ENCODE assay signal across 2 cellular contexts in the genomic region with DNA sequence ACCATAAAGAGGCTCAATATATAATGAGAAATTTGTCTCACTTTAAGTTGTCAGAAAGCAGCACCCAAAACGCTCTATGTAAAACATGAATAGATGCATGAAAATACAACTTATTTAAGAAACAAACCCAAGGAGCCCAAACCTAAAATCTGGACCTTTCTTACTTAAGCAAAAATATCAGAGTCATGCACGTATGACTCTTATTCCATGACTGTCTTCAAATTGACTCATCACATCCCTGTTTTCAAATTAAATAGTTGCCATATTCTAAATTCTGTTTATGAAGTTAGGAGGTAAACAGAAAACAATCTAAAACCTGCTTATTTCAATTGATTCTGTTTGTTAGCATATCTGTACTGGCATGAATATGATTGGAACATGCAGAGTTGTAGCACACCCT.
TF ChIP-seq lines count a peak whose summit lies in the region.

No MANE protein-coding gene starts in this region.

TF ChIP-seq in liver, 16 proteins besides CTCF, POLR2A, EP300 and RAD21:
- TF ChIP-seq NR2F2 (IDR thresholded peaks at IDR 0.05) (no peak), FOXA2 (IDR thresholded peaks at IDR 0.05) (no peak), TAF1 (conservative IDR thresholded peaks at IDR 0.05) (no peak), HNF4G (IDR thresholded peaks at IDR 0.05) (no peak), YY1 (IDR thresholded peaks at IDR 0.05) (no peak), JUND (IDR thresholded peaks at IDR 0.05) (no peak), FOXA1 (IDR thresholded peaks at IDR 0.05) (no peak), RXRA (IDR thresholded peaks at IDR 0.05) (no peak), EGR1 (IDR thresholded peaks at IDR 0.05; ENCODE audit: low read depth in 2 of 2) (no peak), HNF4A (conservative IDR thresholded peaks at IDR 0.05) (no peak)
- TF ChIP-seq, protein P1, sequence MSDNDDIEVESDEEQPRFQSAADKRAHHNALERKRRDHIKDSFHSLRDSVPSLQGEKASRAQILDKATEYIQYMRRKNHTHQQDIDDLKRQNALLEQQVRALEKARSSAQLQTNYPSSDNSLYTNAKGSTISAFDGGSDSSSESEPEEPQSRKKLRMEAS (IDR thresholded peaks at IDR 0.05) = no peak
- TF ChIP-seq, protein P2, sequence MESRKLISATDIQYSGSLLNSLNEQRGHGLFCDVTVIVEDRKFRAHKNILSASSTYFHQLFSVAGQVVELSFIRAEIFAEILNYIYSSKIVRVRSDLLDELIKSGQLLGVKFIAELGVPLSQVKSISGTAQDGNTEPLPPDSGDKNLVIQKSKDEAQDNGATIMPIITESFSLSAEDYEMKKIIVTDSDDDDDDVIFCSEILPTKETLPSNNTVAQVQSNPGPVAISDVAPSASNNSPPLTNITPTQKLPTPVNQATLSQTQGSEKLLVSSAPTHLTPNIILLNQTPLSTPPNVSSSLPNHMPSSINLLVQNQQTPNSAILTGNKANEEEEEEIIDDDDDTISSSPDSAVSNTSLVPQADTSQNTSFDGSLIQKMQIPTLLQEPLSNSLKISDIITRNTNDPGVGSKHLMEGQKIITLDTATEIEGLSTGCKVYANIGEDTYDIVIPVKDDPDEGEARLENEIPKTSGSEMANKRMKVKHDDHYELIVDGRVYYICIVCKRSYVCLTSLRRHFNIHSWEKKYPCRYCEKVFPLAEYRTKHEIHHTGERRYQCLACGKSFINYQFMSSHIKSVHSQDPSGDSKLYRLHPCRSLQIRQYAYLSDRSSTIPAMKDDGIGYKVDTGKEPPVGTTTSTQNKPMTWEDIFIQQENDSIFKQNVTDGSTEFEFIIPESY (IDR thresholded peaks at IDR 0.05) = no peak
- TF ChIP-seq, protein P3, sequence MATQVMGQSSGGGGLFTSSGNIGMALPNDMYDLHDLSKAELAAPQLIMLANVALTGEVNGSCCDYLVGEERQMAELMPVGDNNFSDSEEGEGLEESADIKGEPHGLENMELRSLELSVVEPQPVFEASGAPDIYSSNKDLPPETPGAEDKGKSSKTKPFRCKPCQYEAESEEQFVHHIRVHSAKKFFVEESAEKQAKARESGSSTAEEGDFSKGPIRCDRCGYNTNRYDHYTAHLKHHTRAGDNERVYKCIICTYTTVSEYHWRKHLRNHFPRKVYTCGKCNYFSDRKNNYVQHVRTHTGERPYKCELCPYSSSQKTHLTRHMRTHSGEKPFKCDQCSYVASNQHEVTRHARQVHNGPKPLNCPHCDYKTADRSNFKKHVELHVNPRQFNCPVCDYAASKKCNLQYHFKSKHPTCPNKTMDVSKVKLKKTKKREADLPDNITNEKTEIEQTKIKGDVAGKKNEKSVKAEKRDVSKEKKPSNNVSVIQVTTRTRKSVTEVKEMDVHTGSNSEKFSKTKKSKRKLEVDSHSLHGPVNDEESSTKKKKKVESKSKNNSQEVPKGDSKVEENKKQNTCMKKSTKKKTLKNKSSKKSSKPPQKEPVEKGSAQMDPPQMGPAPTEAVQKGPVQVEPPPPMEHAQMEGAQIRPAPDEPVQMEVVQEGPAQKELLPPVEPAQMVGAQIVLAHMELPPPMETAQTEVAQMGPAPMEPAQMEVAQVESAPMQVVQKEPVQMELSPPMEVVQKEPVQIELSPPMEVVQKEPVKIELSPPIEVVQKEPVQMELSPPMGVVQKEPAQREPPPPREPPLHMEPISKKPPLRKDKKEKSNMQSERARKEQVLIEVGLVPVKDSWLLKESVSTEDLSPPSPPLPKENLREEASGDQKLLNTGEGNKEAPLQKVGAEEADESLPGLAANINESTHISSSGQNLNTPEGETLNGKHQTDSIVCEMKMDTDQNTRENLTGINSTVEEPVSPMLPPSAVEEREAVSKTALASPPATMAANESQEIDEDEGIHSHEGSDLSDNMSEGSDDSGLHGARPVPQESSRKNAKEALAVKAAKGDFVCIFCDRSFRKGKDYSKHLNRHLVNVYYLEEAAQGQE (IDR thresholded peaks at IDR 0.05) = no peak
- TF ChIP-seq, protein P4, sequence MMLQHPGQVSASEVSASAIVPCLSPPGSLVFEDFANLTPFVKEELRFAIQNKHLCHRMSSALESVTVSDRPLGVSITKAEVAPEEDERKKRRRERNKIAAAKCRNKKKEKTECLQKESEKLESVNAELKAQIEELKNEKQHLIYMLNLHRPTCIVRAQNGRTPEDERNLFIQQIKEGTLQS (IDR thresholded peaks at IDR 0.05) = no peak

TF ChIP-seq in HepG2, 621 proteins besides CTCF, POLR2A, EP300 and RAD21:
- no peak for TF ChIP-seq MXD4 (CRISPR knock-in tag; IDR thresholded peaks at IDR 0.05)
- no peak for TF ChIP-seq SOX6 (IDR thresholded peaks at IDR 0.05)
- TF ChIP-seq SOX6 (CRISPR knock-in tag; IDR thresholded peaks at IDR 0.05) = no peak
- TF ChIP-seq, protein P5, sequence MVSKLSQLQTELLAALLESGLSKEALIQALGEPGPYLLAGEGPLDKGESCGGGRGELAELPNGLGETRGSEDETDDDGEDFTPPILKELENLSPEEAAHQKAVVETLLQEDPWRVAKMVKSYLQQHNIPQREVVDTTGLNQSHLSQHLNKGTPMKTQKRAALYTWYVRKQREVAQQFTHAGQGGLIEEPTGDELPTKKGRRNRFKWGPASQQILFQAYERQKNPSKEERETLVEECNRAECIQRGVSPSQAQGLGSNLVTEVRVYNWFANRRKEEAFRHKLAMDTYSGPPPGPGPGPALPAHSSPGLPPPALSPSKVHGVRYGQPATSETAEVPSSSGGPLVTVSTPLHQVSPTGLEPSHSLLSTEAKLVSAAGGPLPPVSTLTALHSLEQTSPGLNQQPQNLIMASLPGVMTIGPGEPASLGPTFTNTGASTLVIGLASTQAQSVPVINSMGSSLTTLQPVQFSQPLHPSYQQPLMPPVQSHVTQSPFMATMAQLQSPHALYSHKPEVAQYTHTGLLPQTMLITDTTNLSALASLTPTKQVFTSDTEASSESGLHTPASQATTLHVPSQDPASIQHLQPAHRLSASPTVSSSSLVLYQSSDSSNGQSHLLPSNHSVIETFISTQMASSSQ (IDR thresholded peaks at IDR 0.05; ENCODE audit: low read depth) = no peak
- TF ChIP-seq, protein P5 (CRISPR knock-in tag; IDR thresholded peaks at IDR 0.05; ENCODE audit: borderline replicate concordance) = no peak
